14 cellular contexts compared by ENCODE assay signal in genomic region chrX:123869488-123869887, GRCh38. TPM values are rescaled to one million over a fixed set of nuclear protein-coding genes. Genes with fewer than 3 reads are reported as not detected.
A peak's percentile ranks its signal among the peaks of the same experiment; 100 is the strongest.
DNase-seq lines count a peak whose midpoint lies in the region; ATAC-seq, FAIRE-seq and TF ChIP-seq lines count a peak whose summit lies in the region.
"Had no signal": no experiment of that assay in that cellular context is flagged by ENCODE, and none has a peak within 500 bp of the region (broad histone marks: within the 10 kb centered on the region; RNA-seq: fewer than 3 reads in every experiment).

No MANE protein-coding gene starts in this region.

- H3K27me3 ChIP-seq in foreskin keratinocyte = no peaks in the 10 kb centered on the region
- H3K27me3 ChIP-seq in hepatocyte = no peaks in the 10 kb centered on the region

- H3K4me2 ChIP-seq in hepatocyte = no peak overlapping the region
- H3K4me2 ChIP-seq: KMS-11 had no signal

- ATAC-seq in foreskin keratinocyte = peak; percentile 31
- ATAC-seq in HG02678 (IDR thresholded peaks at IDR 0.05; ENCODE audit: unreplicated experiment) = no peak
- ATAC-seq: T-cell had no signal

- peaks cover 23% of the 10 kb centered on the region for H4K20me1 ChIP-seq in hepatocyte (ENCODE audit: insufficient read depth, poor library complexity, severe bottlenecking)

- H3K4me1 ChIP-seq in foreskin keratinocyte (peaks cover 4% of the 10 kb centered on the region), hepatocyte (ENCODE audit: insufficient read depth) (no peaks in the 10 kb centered on the region)

- H3K9me3 ChIP-seq in hepatocyte (ENCODE audit: low read depth) = no peaks in the 10 kb centered on the region
- H3K9me3 ChIP-seq: thoracic aorta had no signal

- no peaks in the 10 kb centered on the region for H3K36me3 ChIP-seq in hepatocyte (replicated peaks; ENCODE audit: insufficient read depth, low read depth)
- H3K36me3 ChIP-seq: thoracic aorta had no signal

- H3K27ac ChIP-seq in foreskin keratinocyte (no peak overlapping the region), hepatocyte (no peak overlapping the region)
- H3K27ac ChIP-seq: KMS-11, thoracic aorta had no signal

- TF ChIP-seq CTCF in foreskin keratinocyte (conservative IDR thresholded peaks at IDR 0.05) = no peak
- TF ChIP-seq CTCF in hepatocyte (IDR thresholded peaks at IDR 0.05; ENCODE audit: poor library complexity) = no peak

- FAIRE-seq in RCC 7860 (lab: Jason Lieb, UNC) = peak; percentile 62

- H2AFZ ChIP-seq in hepatocyte = no peak overlapping the region

- no peak overlapping the region for H3K4me3 ChIP-seq in hepatocyte
- H3K4me3 ChIP-seq: thoracic aorta had no signal

- peaks cover 87% of the 10 kb centered on the region for H3K79me2 ChIP-seq in hepatocyte

- 84% methylated on average over 1 of the region's 1 CpG for WGBS in hepatocyte (ENCODE audit: low lambda C conversion rate, missing lambda C conversion rate)

- DNase-seq in ELR (ENCODE audit: low read depth) = peak; percentile 65
- peak; percentile 76 for DNase-seq in HCEC 1CT
- DNase-seq in RCC 7860 (ENCODE audit: low spot score) = peak; percentile 29
- DNase-seq in foreskin keratinocyte = peak in 1 of 2 donors; percentile 13
- no peak for DNase-seq in hepatocyte (ENCODE audit: low spot score)
- no peak for DNase-seq in germinal center (ENCODE audit: low spot score)
- no peak for DNase-seq in NCI-H146 (lab: John Stamatoyannopoulos, UW)
- DNase-seq: activated gamma-delta T cell; effector CD8-positive, alpha-beta T cell; NCI-H748 treated with DMSO at 0.1 percent for 48 hours; T-cell had no signal

- no peaks in the 10 kb centered on the region for H3K9me2 ChIP-seq in hepatocyte (replicated peaks; ENCODE audit: insufficient read depth)

RNA-seq across cellular contexts. Expression of gene XIAP, which starts 9.6 kb away (rescaled TPM):
- total RNA-seq in foreskin keratinocyte (24.9 and 26.0 TPM in 2 replicates), hepatocyte (36.1 and 38.1 TPM in 2 replicates)
- polyA plus RNA-seq in foreskin keratinocyte (7.8 and 8.2 TPM in 2 replicates), hepatocyte (7.9 and 13.7 TPM in 2 replicates)

Comparison
In these comparisons a context has a peak if more than half of its experiments do, and no peak if none do; other contexts are left out.
1. DNase-seq: peak in ELR (single experiment), HCEC 1CT (single experiment) and RCC 7860 (single experiment); none in hepatocyte (single experiment), germinal center (single experiment) and NCI-H146 (single experiment).